ENCODE assay signal across 6 cellular contexts in the genomic region with DNA sequence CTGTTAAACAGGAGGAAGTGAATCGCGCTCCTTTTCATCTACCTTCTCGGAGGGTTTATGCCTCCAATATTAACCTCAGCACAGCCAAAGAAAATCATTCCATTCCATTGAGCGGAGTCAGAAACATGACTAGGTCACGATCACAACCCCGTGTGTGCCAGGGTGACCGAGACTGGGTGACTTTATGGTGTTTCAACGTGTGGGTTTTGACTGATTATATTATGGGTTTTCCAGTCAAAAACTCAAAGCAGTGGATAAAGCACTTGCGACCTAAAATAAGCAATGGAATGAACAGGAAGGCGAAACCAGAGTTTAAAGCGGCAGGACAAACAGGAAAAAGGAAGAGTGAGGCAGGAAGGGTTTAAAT. TPM values are rescaled to one million over a fixed set of nuclear protein-coding genes. Genes with fewer than 3 reads are reported as not detected.
A peak's percentile ranks its signal among the peaks of the same experiment; 100 is the strongest.
DNase-seq lines count a peak whose midpoint lies in the region; ATAC-seq and TF ChIP-seq lines count a peak whose summit lies in the region.

No MANE protein-coding gene starts in this region.

- H3K4me1 ChIP-seq in breast epithelium: no peaks in the 10 kb centered on the region
- peaks cover 4% of the 10 kb centered on the region for H3K4me1 ChIP-seq in parathyroid adenoma

- TF ChIP-seq CTCF in HFF-Myc (IDR thresholded peaks at IDR 0.05; ENCODE audit: low read depth, low read length, missing control alignments) (no peak), breast epithelium (IDR thresholded peaks at IDR 0.05) (no peak), parathyroid adenoma (IDR thresholded peaks at IDR 0.05) (no peak)

- H3K9me3 ChIP-seq in breast epithelium: peaks cover 0 to 7% of the 10 kb centered on the region in 2 donors
- no peaks in the 10 kb centered on the region for H3K9me3 ChIP-seq in parathyroid adenoma (ENCODE audit: control insufficient read depth, low read length)

- H3K4me3 ChIP-seq in HFF-Myc (replicated peaks; ENCODE audit: low read depth, low read length) (peak overlapping the region; percentile 52), breast epithelium (peak overlapping the region; percentile 51 to 76 (median 71)), parathyroid adenoma (ENCODE audit: low read depth, low read length) (peak overlapping the region; percentile 48)

- no peak overlapping the region for H3K4me2 ChIP-seq in parathyroid adenoma (ENCODE audit: low read length)

- H3K27ac ChIP-seq in breast epithelium (peak overlapping the region; percentile 89 to 91), parathyroid adenoma (no peak overlapping the region)

- TF ChIP-seq POLR2A in breast epithelium (IDR thresholded peaks at IDR 0.05): no peak

- intact Hi-C loops in breast epithelium (cut with DNase I; ENCODE audit: low total_unique reads): no loop called here
- intact Hi-C loops in sciatic nerve (cut with DNase I): no loop called here

- H3K36me3 ChIP-seq in breast epithelium: no peaks in the 10 kb centered on the region
- no peaks in the 10 kb centered on the region for H3K36me3 ChIP-seq in parathyroid adenoma (ENCODE audit: control insufficient read depth, insufficient read depth, low read length)

- DNase-seq in HFF-Myc (ENCODE audit: extremely low read depth, low read depth) (no peak), breast epithelium (ENCODE audit: low spot score in 2 of 2) (no peak), sciatic nerve (ENCODE audit: low spot score) (no peak), NCI-H1105 (lab: John Stamatoyannopoulos, UW) (no peak), iPS-NIHi11 (ENCODE audit: low spot score) (no peak)

- peak overlapping the region; percentile 95 for H2AFZ ChIP-seq in parathyroid adenoma

- H3K27me3 ChIP-seq in breast epithelium (no peaks in the 10 kb centered on the region), parathyroid adenoma (ENCODE audit: control insufficient read depth, insufficient read depth, low read length) (no peaks in the 10 kb centered on the region)

- ATAC-seq in sciatic nerve: no peak

- no peaks in the 10 kb centered on the region for H3K79me2 ChIP-seq in parathyroid adenoma

- no peak overlapping the region for H3K9ac ChIP-seq in parathyroid adenoma

RNA-seq across cellular contexts. Expression of gene HSPA2, which starts 1.4 kb away (rescaled TPM):
- total RNA-seq in breast epithelium (10 to 100 TPM; 12.2 to 33.1 (median 17.9) TPM), sciatic nerve (71.5 TPM)

RNA-seq across cellular contexts. Expression of gene PPP1R36, which starts 10.6 kb away (rescaled TPM):
- 1 to 10 TPM; 2.3 to 6.4 (median 3.4) TPM for total RNA-seq in breast epithelium
- total RNA-seq in sciatic nerve: 2.5 TPM

RNA-seq across cellular contexts. Expression of gene ZBTB1, which starts 34.6 kb away (rescaled TPM):
- total RNA-seq in breast epithelium: 10 to 100 TPM; 53.0 to 69.1 (median 66.9) TPM
- 64.6 TPM for total RNA-seq in sciatic nerve

RNA-seq across cellular contexts. Expression of gene ZBTB25, which starts 35.5 kb away (rescaled TPM):
- total RNA-seq in breast epithelium: 10 to 100 TPM; 12.3 to 15.7 (median 14.4) TPM
- total RNA-seq in sciatic nerve: 26.2 TPM
